Comparison of ENCODE assay signal across 27 cellular contexts in the genomic region with DNA sequence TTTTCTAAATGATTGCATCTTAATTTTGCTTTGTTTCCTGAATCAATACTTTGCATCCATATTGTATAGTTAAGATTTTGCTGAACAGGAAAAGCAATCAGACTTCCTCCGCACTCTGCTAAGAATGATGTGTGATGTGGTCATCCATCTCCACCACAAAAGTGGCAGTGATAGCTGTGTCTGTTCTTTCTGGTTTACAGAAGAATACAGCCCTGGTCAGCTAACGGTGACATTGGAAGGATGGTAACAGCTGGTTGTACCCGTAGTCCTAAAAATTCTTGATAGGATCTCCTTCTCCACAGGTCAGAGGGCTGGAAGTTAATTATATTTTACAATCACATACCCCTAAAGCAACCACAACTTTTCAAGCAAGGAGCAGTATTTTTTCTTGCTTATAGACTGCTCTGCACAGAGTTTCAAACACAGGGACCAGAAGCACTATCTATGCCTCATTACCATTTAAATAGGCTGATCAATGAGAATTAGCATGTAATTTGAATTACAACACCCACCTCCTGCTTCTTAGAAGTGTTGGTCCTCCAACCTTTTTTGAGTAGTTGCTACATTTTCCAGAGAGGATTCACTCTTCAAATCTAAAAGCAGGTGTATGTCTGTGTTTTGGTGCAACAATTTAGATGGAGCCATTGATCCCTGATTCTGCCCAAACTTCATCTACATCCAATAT.
DNase-seq lines count a peak whose midpoint lies in the region; ATAC-seq and TF ChIP-seq lines count a peak whose summit lies in the region.
"Had no signal": no experiment of that assay in that cellular context is flagged by ENCODE, and none has a peak within 500 bp of the region (broad histone marks: within the 10 kb centered on the region; RNA-seq: fewer than 3 reads in every experiment).

No MANE protein-coding gene starts in this region.

- intact Hi-C loops in HCT116 (cut with micrococcal nuclease) = no loop called here
- intact Hi-C loops in OCI-LY7 (cut with micrococcal nuclease; ENCODE audit: unreplicated experiment) = no loop called here

- no peaks in the 10 kb centered on the region for H3K27me3 ChIP-seq in BLaER1
- no peaks in the 10 kb centered on the region for H3K27me3 ChIP-seq in HCT116 (ENCODE audit: insufficient read depth, low read length)
- H3K27me3 ChIP-seq: BE2C, SJSA1 had no signal

- H3K36me3 ChIP-seq in BLaER1 (no peaks in the 10 kb centered on the region), HCT116 (ENCODE audit: control insufficient read depth in 1 of 2, insufficient read depth in 2 of 2, low read length in 2 of 2) (no peaks in the 10 kb centered on the region), OCI-LY7 (ENCODE audit: insufficient read depth, low read length) (no peaks in the 10 kb centered on the region)
- H3K36me3 ChIP-seq: BE2C, SJSA1 had no signal

- POLR2A ChIA-PET in HCT116 (lab: Charles Lee) (no interaction called here), WTC11 (lab: Charles Lee) (no interaction called here), OCI-LY7 (lab: Charles Lee) (no interaction called here)

- peak overlapping the region; percentile 32 for H2AFZ ChIP-seq in HCT116 (ENCODE audit: low read depth, low read length, poor library complexity, severe bottlenecking)
- no peak overlapping the region for H2AFZ ChIP-seq in OCI-LY7 (ENCODE audit: low read length)
- H2AFZ ChIP-seq: PC-9 had no signal

- H3K9ac ChIP-seq in BLaER1 (no peak overlapping the region), HCT116 (ENCODE audit: low read length) (no peak overlapping the region)

- DNase-seq in HCT116 (ENCODE audit: low read depth, low spot score) (no peak), WTC11 (ENCODE audit: low spot score) (no peak), iPS-NIHi7 (ENCODE audit: extremely low spot score) (peak; percentile 17), GM03348 (ENCODE audit: low spot score) (no peak), OCI-LY7 (ENCODE audit: low spot score) (no peak)
- DNase-seq: BE2C; CD4-positive, CD25-positive, alpha-beta regulatory T cell; COR-L47; DMS79; EL; GDM1; HCEC 1CT; Karpas-422; MV-4-11; NCI-H1105; NCI-H1436 treated with DMSO at 0.1 percent for 48 hours; NCI-H187 treated with DMSO at 0.1 percent for 48 hours; NCI-H2107; NCI-H446; NCI-H524 treated with DMSO at 0.1 percent for 48 hours; NCI-H774; PC-9 had no signal

- H3K27me3 Mint-ChIP-seq in WTC11 (ENCODE audit: low read depth) = no peaks in the 10 kb centered on the region
- H3K27me3 Mint-ChIP-seq: CD4-positive, CD25-positive, alpha-beta regulatory T cell had no signal

- H3K4me1 ChIP-seq in BLaER1 (peaks cover 10% of the 10 kb centered on the region), HCT116 (ENCODE audit: control insufficient read depth in 1 of 2, insufficient read depth in 2 of 2, low read length in 2 of 2) (no peaks in the 10 kb centered on the region), OCI-LY7 (ENCODE audit: insufficient read depth, low read length, poor library complexity, severe bottlenecking) (no peaks in the 10 kb centered on the region)
- H3K4me1 ChIP-seq: BE2C, SJSA1 had no signal

- H3K4me3 Mint-ChIP-seq in WTC11 = no peak overlapping the region
- H3K4me3 Mint-ChIP-seq: CD4-positive, CD25-positive, alpha-beta regulatory T cell had no signal

- H3K27ac Mint-ChIP-seq in WTC11 = peak overlapping the region; percentile 25; the same call in 1 of the 2 replicates
- H3K27ac Mint-ChIP-seq: CD4-positive, CD25-positive, alpha-beta regulatory T cell had no signal

- H3K79me2 ChIP-seq in HCT116 (ENCODE audit: insufficient read depth, low read length) (no peaks in the 10 kb centered on the region), OCI-LY7 (ENCODE audit: insufficient read depth, low read depth, low read length) (no peaks in the 10 kb centered on the region)

- no peak for TF ChIP-seq RAD21 in HCT116 (IDR thresholded peaks at IDR 0.05; ENCODE audit: low read depth)

- H3K9me3 ChIP-seq in BLaER1 = no peaks in the 10 kb centered on the region
- H3K9me3 ChIP-seq in HCT116 (ENCODE audit: control insufficient read depth in 1 of 2, insufficient read depth in 1 of 2, low read depth in 1 of 2, low read length in 2 of 2) = no peaks in the 10 kb centered on the region
- H3K9me3 ChIP-seq in OCI-LY7 (ENCODE audit: low read length) = no peaks in the 10 kb centered on the region
- H3K9me3 ChIP-seq: BE2C, SJSA1 had no signal

- CTCF ChIA-PET in HCT116 (lab: Charles Lee) (no interaction called here), WTC11 (lab: Charles Lee) (interaction anchor here (0.6 kb wide), 1 partner anchor 178 kb away, joined by 3 read pairs; no protein-coding TSS in a partner anchor), OCI-LY7 (lab: Charles Lee; ENCODE audit: unreplicated experiment) (no interaction called here)

- no peak overlapping the region for H3K4me3 ChIP-seq in BLaER1
- H3K4me3 ChIP-seq in HCT116 (replicated peaks in 1 of 2; ENCODE audit: low read depth in 1 of 2, low read length in 2 of 2) = no peak overlapping the region
- no peak overlapping the region for H3K4me3 ChIP-seq in OCI-LY7 (ENCODE audit: low read depth, low read length, poor library complexity, severe bottlenecking)
- H3K4me3 ChIP-seq: PC-9, SJSA1 had no signal

- H3K9me3 Mint-ChIP-seq in WTC11 = peaks cover 13% of the 10 kb centered on the region

- H3K36me3 Mint-ChIP-seq in WTC11 = peaks cover 6% of the 10 kb centered on the region
- H3K36me3 Mint-ChIP-seq: CD4-positive, CD25-positive, alpha-beta regulatory T cell had no signal

- TF ChIP-seq POLR2A in HCT116 (IDR thresholded peaks at IDR 0.05; ENCODE audit: borderline replicate concordance, extremely low read depth, insufficient read depth, insufficient read length) = no peak

- no peak for TF ChIP-seq CTCF in HCT116 (IDR thresholded peaks at IDR 0.05 in 2 of 3, conservative IDR thresholded peaks at IDR 0.05 in 1 of 3; ENCODE audit: borderline replicate concordance in 1 of 3, insufficient read depth in 1 of 3, low read depth in 2 of 3, low read length in 2 of 3)
- TF ChIP-seq CTCF in WTC11 (IDR thresholded peaks at IDR 0.05) = no peak
- TF ChIP-seq CTCF in OCI-LY7 (conservative IDR thresholded peaks at IDR 0.05; ENCODE audit: low read length) = no peak

- RAD21 ChIA-PET in HCT116 (lab: Charles Lee; ENCODE audit: low non-redundant PET in 1 of 2, low total read pairs in 2 of 2, uncharacterized antibody in 2 of 2, unreplicated experiment in 2 of 2) = no interaction called here

- H4K20me1 ChIP-seq in BLaER1 (no peaks in the 10 kb centered on the region), HCT116 (ENCODE audit: insufficient read depth) (no peaks in the 10 kb centered on the region), OCI-LY7 (ENCODE audit: insufficient read depth, low read length) (no peaks in the 10 kb centered on the region)

- H3K27ac ChIP-seq in BLaER1 (no peak overlapping the region), HCT116 (ENCODE audit: low read depth, low read length) (no peak overlapping the region), OCI-LY7 (ENCODE audit: low read depth, low read length, poor library complexity, severe bottlenecking) (no peak overlapping the region)
- H3K27ac ChIP-seq: 22Rv1, PC-9, SJSA1 had no signal

- H3K4me1 Mint-ChIP-seq in WTC11 = peaks cover 26% of the 10 kb centered on the region
- H3K4me1 Mint-ChIP-seq: CD4-positive, CD25-positive, alpha-beta regulatory T cell had no signal

- ATAC-seq in HCT116 (no peak), WTC11 (peak; percentile 99), GM21529 (IDR thresholded peaks at IDR 0.05; ENCODE audit: unreplicated experiment) (no peak)
- ATAC-seq: Right ventricle myocardium inferior had no signal

- H3K4me2 ChIP-seq in BLaER1 = peak overlapping the region; percentile 22
- no peak overlapping the region for H3K4me2 ChIP-seq in HCT116 (ENCODE audit: low read length)
- H3K4me2 ChIP-seq in OCI-LY7 (ENCODE audit: low read length) = no peak overlapping the region
- H3K4me2 ChIP-seq: PC-9 had no signal

- BruUV-seq in HCT116 (replicated peaks; lab: Mats Ljungman, UMichigan) = no TSS peak
- BruUV-seq in OCI-LY7 (replicated peaks; lab: Mats Ljungman, UMichigan) = no TSS peak

- no peaks in the 10 kb centered on the region; the same call in 1 of the 2 replicates for H3K9me2 ChIP-seq in HCT116 (ENCODE audit: insufficient read depth)
- H3K9me2 ChIP-seq in OCI-LY7 (ENCODE audit: insufficient read depth, low read length) = no peaks in the 10 kb centered on the region

TF ChIP-seq in HCT116, 20 proteins besides CTCF, POLR2A, EP300 and RAD21 (continues in another document):
- TF ChIP-seq CBX3 (IDR thresholded peaks at IDR 0.05; ENCODE audit: low read depth) = no peak
- no peak for TF ChIP-seq EZH2 (IDR thresholded peaks at IDR 0.05)
- TF ChIP-seq, protein P1, sequence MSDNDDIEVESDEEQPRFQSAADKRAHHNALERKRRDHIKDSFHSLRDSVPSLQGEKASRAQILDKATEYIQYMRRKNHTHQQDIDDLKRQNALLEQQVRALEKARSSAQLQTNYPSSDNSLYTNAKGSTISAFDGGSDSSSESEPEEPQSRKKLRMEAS (IDR thresholded peaks at IDR 0.05) = no peak
- TF ChIP-seq YY1 (IDR thresholded peaks at IDR 0.05; ENCODE audit: extremely low read depth, insufficient replicate concordance, low read depth, low read length) = no peak
- TF ChIP-seq, protein P2, sequence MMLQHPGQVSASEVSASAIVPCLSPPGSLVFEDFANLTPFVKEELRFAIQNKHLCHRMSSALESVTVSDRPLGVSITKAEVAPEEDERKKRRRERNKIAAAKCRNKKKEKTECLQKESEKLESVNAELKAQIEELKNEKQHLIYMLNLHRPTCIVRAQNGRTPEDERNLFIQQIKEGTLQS (IDR thresholded peaks at IDR 0.05) = no peak
- TF ChIP-seq EGR1 (IDR thresholded peaks at IDR 0.05; ENCODE audit: low read depth) = no peak
- no peak for TF ChIP-seq SP1 (IDR thresholded peaks at IDR 0.05; ENCODE audit: low read depth)
- TF ChIP-seq EZH2phosphoT487 (IDR thresholded peaks at IDR 0.05; ENCODE audit: borderline replicate concordance) = no peak

TF ChIP-seq in WTC11, 78 proteins besides CTCF, POLR2A, EP300 and RAD21:
- TF ChIP-seq JAZF1 (CRISPR knock-in tag; IDR thresholded peaks at IDR 0.05) (no peak), SMAD3 (CRISPR knock-in tag; IDR thresholded peaks at IDR 0.05; ENCODE audit: borderline replicate concordance) (no peak), GRHL2 (CRISPR knock-in tag; IDR thresholded peaks at IDR 0.05; ENCODE audit: insufficient replicate concordance, severe bottlenecking) (no peak)
- TF ChIP-seq, protein P3, sequence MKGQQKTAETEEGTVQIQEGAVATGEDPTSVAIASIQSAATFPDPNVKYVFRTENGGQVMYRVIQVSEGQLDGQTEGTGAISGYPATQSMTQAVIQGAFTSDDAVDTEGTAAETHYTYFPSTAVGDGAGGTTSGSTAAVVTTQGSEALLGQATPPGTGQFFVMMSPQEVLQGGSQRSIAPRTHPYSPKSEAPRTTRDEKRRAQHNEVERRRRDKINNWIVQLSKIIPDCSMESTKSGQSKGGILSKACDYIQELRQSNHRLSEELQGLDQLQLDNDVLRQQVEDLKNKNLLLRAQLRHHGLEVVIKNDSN (CRISPR knock-in tag; IDR thresholded peaks at IDR 0.05) = no peak
